8 cellular contexts compared by ENCODE assay signal in the genomic region with DNA sequence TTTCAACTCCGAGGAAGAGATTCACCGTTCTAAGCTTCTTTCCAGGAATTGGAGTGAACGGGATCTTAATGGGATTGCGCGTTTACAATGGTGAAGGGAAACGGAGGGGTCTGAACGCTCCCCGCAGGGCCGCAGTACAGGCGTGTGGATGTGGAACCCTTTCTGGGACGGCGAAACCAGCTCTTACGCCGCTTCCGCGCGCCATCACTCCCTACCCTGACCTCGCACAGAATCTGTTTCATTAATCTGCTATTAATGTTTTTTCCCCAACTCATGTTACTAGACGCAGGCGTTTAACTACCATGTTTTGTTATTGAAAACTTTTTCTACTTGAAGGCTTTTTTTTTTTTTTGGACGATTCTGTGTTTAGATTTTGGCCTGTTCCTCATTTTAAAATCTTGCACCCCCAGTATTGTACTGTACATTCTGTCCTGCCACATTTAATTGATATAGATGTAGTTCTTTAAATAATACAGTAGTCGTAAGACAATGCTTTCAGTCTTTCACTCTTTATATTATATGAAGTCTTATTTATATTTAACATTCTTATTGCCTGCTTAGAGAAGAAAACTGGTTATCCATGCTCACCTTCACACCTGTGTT. TPM values are rescaled to one million over a fixed set of nuclear protein-coding genes. Genes with fewer than 3 reads are reported as not detected.
DNase-seq lines count a peak whose midpoint lies in the region; ATAC-seq and TF ChIP-seq lines count a peak whose summit lies in the region.

No MANE protein-coding gene starts in this region.

- no peak for TF ChIP-seq CTCF in HCT116 (IDR thresholded peaks at IDR 0.05 in 2 of 3, conservative IDR thresholded peaks at IDR 0.05 in 1 of 3; ENCODE audit: borderline replicate concordance in 1 of 3, insufficient read depth in 1 of 3, low read depth in 2 of 3, low read length in 2 of 3)
- no peak for TF ChIP-seq CTCF in smooth muscle cell (IDR thresholded peaks at IDR 0.05; ENCODE audit: borderline replicate concordance, insufficient read depth, poor library complexity, severe bottlenecking)

- H3F3A ChIP-seq in smooth muscle cell (ENCODE audit: low read depth), result no peaks in the 10 kb centered on the region

- H3K27me3 ChIP-seq in HCT116 (ENCODE audit: insufficient read depth, low read length), result no peaks in the 10 kb centered on the region
- no peaks in the 10 kb centered on the region for H3K27me3 ChIP-seq in smooth muscle cell (ENCODE audit: low read depth)

- DNase-seq in activated CD4-positive, CD25-positive, alpha-beta regulatory T cell treated with anti-CD3 and anti-CD28 coated beads, Interleukin-2, amount 50 U/mL, for 16 hours (ENCODE audit: low read depth, low spot score), result peak; percentile 4
- DNase-seq in HCT116 (ENCODE audit: low read depth, low spot score) (no peak), NCI-H2081 (lab: John Stamatoyannopoulos, UW) (peak; percentile 68 to 80), smooth muscle cell (lab: John Stamatoyannopoulos, UW; ENCODE audit: unreplicated experiment) (no peak), NCI-H187 (lab: John Stamatoyannopoulos, UW) (no peak)
- DNase-seq in activated naive CD8-positive, alpha-beta T cell treated with anti-CD3 and anti-CD28 coated beads, Interleukin-2, amount 10 ng/mL, durations not matched to agents 7 days and 5 days, result no peak

- H3K36me3 Mint-ChIP-seq in activated naive CD8-positive, alpha-beta T cell treated with anti-CD3 and anti-CD28 coated beads, Interleukin-2, amount 10 ng/mL, durations not matched to agents 7 days and 5 days, result peaks cover 1% of the 10 kb centered on the region

- no peaks in the 10 kb centered on the region for H3K9me3 ChIP-seq in HCT116 (ENCODE audit: control insufficient read depth in 1 of 2, insufficient read depth in 1 of 2, low read depth in 1 of 2, low read length in 2 of 2)
- H3K9me3 ChIP-seq in iPS-18c (ENCODE audit: control insufficient read depth, insufficient read depth, low read length), result no peaks in the 10 kb centered on the region
- H3K9me3 ChIP-seq in smooth muscle cell (replicated peaks; ENCODE audit: low read depth), result no peaks in the 10 kb centered on the region

- no peak; the same call in 1 of the 2 replicates for TF ChIP-seq RAD21 in HCT116 (IDR thresholded peaks at IDR 0.05; ENCODE audit: low read depth)

- H3K36me3 ChIP-seq in HCT116 (ENCODE audit: control insufficient read depth in 1 of 2, insufficient read depth in 2 of 2, low read length in 2 of 2) (no peaks in the 10 kb centered on the region), smooth muscle cell (ENCODE audit: low read depth) (no peaks in the 10 kb centered on the region)

- BruUV-seq in HCT116 (replicated peaks; lab: Mats Ljungman, UMichigan), result TSS peak; percentile 94

- H3K79me2 ChIP-seq in HCT116 (ENCODE audit: insufficient read depth, low read length), result 0 out of 2 replicates have a peak, but pooled peaks cover 7% of the 10 kb centered on the region
- H3K79me2 ChIP-seq in smooth muscle cell (ENCODE audit: low read depth), result peaks cover 24% of the 10 kb centered on the region

- WGBS in smooth muscle cell (ENCODE audit: low lambda C conversion rate), result 6% methylated on average over 22 of the region's 22 CpGs

- H3K27me3 Mint-ChIP-seq in activated naive CD8-positive, alpha-beta T cell treated with anti-CD3 and anti-CD28 coated beads, Interleukin-2, amount 10 ng/mL, durations not matched to agents 7 days and 5 days, result no peaks in the 10 kb centered on the region

- peak overlapping the region; percentile 77 for H2AFZ ChIP-seq in HCT116 (ENCODE audit: low read depth, low read length, poor library complexity, severe bottlenecking)
- H2AFZ ChIP-seq in smooth muscle cell (ENCODE audit: low read depth), result peak overlapping the region; percentile 95

- intact Hi-C loops in HCT116 (cut with micrococcal nuclease), result loop anchor here (5.0 kb wide), 1 partner anchor 334 kb away; no protein-coding TSS in a partner anchor

- H3K9ac ChIP-seq in HCT116 (ENCODE audit: low read length) (peak overlapping the region; percentile 86), smooth muscle cell (ENCODE audit: low read depth) (peak overlapping the region; percentile 92)

- H3K9me2 ChIP-seq in HCT116 (ENCODE audit: insufficient read depth), result no peaks in the 10 kb centered on the region

- H3K27ac ChIP-seq in HCT116 (ENCODE audit: low read depth, low read length) (peak overlapping the region; percentile 78), smooth muscle cell (ENCODE audit: low read depth) (peak overlapping the region; percentile 95)

- ATAC-seq in activated CD4-positive, CD25-positive, alpha-beta regulatory T cell treated with anti-CD3 and anti-CD28 coated beads, Interleukin-2, amount 50 U/mL, for 24 hours, result no peak
- peak; percentile 10 for ATAC-seq in HCT116
- ATAC-seq in activated naive CD8-positive, alpha-beta T cell treated with anti-CD3 and anti-CD28 coated beads, Interleukin-2, amount 10 ng/mL, durations not matched to agents 7 days and 5 days (ENCODE audit: low read depth), result peak; percentile 11

- peaks cover 23% of the 10 kb centered on the region for H3K4me1 Mint-ChIP-seq in activated naive CD8-positive, alpha-beta T cell treated with anti-CD3 and anti-CD28 coated beads, Interleukin-2, amount 10 ng/mL, durations not matched to agents 7 days and 5 days

- H3K4me2 ChIP-seq in HCT116 (ENCODE audit: low read length) (peak overlapping the region; percentile 94), smooth muscle cell (peak overlapping the region; percentile 90)

- POLR2A ChIA-PET in HCT116 (lab: Charles Lee), result interaction anchor here (0.7 to 1.0 kb wide), 4 partner anchors 11 to 336 kb away, joined by 3 to 6 read pairs (median 4); no protein-coding TSS in a partner anchor
- POLR2A ChIA-PET in activated naive CD8-positive, alpha-beta T cell treated with anti-CD3 and anti-CD28 coated beads, Interleukin-2, amount 10 ng/mL, durations not matched to agents 7 days and 5 days (lab: Charles Lee), result interaction anchor here (0.7 to 2.2 kb wide), 14 partner anchors 9 to 481 kb away, joined by 3 to 13 read pairs (median 4); partner anchors contain the start of gene RUNX2

- H3K9me3 Mint-ChIP-seq in activated naive CD8-positive, alpha-beta T cell treated with anti-CD3 and anti-CD28 coated beads, Interleukin-2, amount 10 ng/mL, durations not matched to agents 7 days and 5 days, result peaks cover 2% of the 10 kb centered on the region

- CTCF ChIA-PET in HCT116 (lab: Charles Lee), result interaction anchor here (0.8 to 1.6 kb wide), 3 partner anchors 41 to 903 kb away, joined by 3 to 10 read pairs (median 3); no protein-coding TSS in a partner anchor

- peak overlapping the region; percentile 68 to 81 for H3K4me3 ChIP-seq in HCT116 (replicated peaks in 1 of 2; ENCODE audit: low read depth in 1 of 2, low read length in 2 of 2)
- H3K4me3 ChIP-seq in iPS-18c (ENCODE audit: insufficient read depth, low read depth, low read length), result peak overlapping the region; percentile 73
- H3K4me3 ChIP-seq in smooth muscle cell, result peak overlapping the region; percentile 82

- peaks cover 6 to 20% of the 10 kb centered on the region in 2 experiments; a peak in 3 of 4 replicates for H3K4me1 ChIP-seq in HCT116 (ENCODE audit: control insufficient read depth in 1 of 2, insufficient read depth in 2 of 2, low read length in 2 of 2)
- peaks cover 21% of the 10 kb centered on the region for H3K4me1 ChIP-seq in smooth muscle cell (ENCODE audit: low read depth)

- H4K20me1 ChIP-seq in HCT116 (ENCODE audit: insufficient read depth) (no peaks in the 10 kb centered on the region), smooth muscle cell (ENCODE audit: low read depth) (no peaks in the 10 kb centered on the region)

- peak overlapping the region; percentile 99 for H3K4me3 Mint-ChIP-seq in activated naive CD8-positive, alpha-beta T cell treated with anti-CD3 and anti-CD28 coated beads, Interleukin-2, amount 10 ng/mL, durations not matched to agents 7 days and 5 days

- RAD21 ChIA-PET in HCT116 (lab: Charles Lee; ENCODE audit: low non-redundant PET in 1 of 2, low total read pairs in 2 of 2, uncharacterized antibody in 2 of 2, unreplicated experiment in 2 of 2), result interaction anchor here in 1 of 2 experiments (0.8 kb wide), 1 partner anchor 137 kb away, joined by 3 read pairs; no protein-coding TSS in a partner anchor

- H3K27ac Mint-ChIP-seq in activated naive CD8-positive, alpha-beta T cell treated with anti-CD3 and anti-CD28 coated beads, Interleukin-2, amount 10 ng/mL, durations not matched to agents 7 days and 5 days, result peak overlapping the region; percentile 97

- TF ChIP-seq POLR2A in HCT116 (IDR thresholded peaks at IDR 0.05; ENCODE audit: borderline replicate concordance, extremely low read depth, insufficient read depth, insufficient read length), result no peak

TF ChIP-seq in HCT116, 20 proteins besides CTCF, POLR2A, EP300 and RAD21:
- no peak for TF ChIP-seq EGR1 (IDR thresholded peaks at IDR 0.05; ENCODE audit: low read depth)
- no peak for TF ChIP-seq FOSL1 (IDR thresholded peaks at IDR 0.05; ENCODE audit: low read depth)

RNA-seq across cellular contexts. Expression of gene SUPT3H, which starts 0.7 kb away (rescaled TPM):
- 7.4 TPM for total RNA-seq in HCT116 (2021; ENCODE audit: unreplicated experiment)
- polyA plus RNA-seq in HCT116 (2012), result 11.2 and 12.3 TPM in 2 replicates
- total RNA-seq in activated naive CD8-positive, alpha-beta T cell treated with anti-CD3 and anti-CD28 coated beads, Interleukin-2, amount 10 ng/mL, durations not matched to agents 7 days and 5 days, result 10 to 100 TPM; 10.1 to 11.6 TPM
- 16.8 and 22.9 TPM in 2 replicates for total RNA-seq in smooth muscle cell
- 15.3 and 19.4 TPM in 2 replicates for polyA plus RNA-seq in smooth muscle cell

RNA-seq across cellular contexts. Expression of gene RUNX2, which starts 50.3 kb away (rescaled TPM):
- total RNA-seq in HCT116 (2021; ENCODE audit: unreplicated experiment) (1.1 TPM), smooth muscle cell (16.4 and 18.4 TPM in 2 replicates)
- 0.91 and 1.2 TPM in 2 replicates for polyA plus RNA-seq in HCT116 (2012)
- total RNA-seq in activated naive CD8-positive, alpha-beta T cell treated with anti-CD3 and anti-CD28 coated beads, Interleukin-2, amount 10 ng/mL, durations not matched to agents 7 days and 5 days, result 1 to 10 TPM; 5.1 to 6.3 TPM
- 12.4 and 12.5 TPM in 2 replicates for polyA plus RNA-seq in smooth muscle cell

Comparison
In these comparisons a context has a peak if more than half of its experiments do, and no peak if none do; other contexts are left out.
1. DNase-seq: peak in activated CD4-positive, CD25-positive, alpha-beta regulatory T cell treated with anti-CD3 and anti-CD28 coated beads, Interleukin-2, amount 50 U/mL, for 16 hours (single experiment) and NCI-H2081 (2 of 2); none in HCT116 (single experiment), activated naive CD8-positive, alpha-beta T cell treated with anti-CD3 and anti-CD28 coated beads, Interleukin-2, amount 10 ng/mL, durations not matched to agents 7 days and 5 days (single experiment), smooth muscle cell (single experiment) and NCI-H187 (0 of 2).
2. ATAC-seq: peak in HCT116 (single experiment) and activated naive CD8-positive, alpha-beta T cell treated with anti-CD3 and anti-CD28 coated beads, Interleukin-2, amount 10 ng/mL, durations not matched to agents 7 days and 5 days (single experiment); none in activated CD4-positive, CD25-positive, alpha-beta regulatory T cell treated with anti-CD3 and anti-CD28 coated beads, Interleukin-2, amount 50 U/mL, for 24 hours (0 of 2).
3. Peak in every context shown above with its lines, with median percentiles within 50 percentile points of each other: H3K4me3 ChIP-seq.